In genomic region chr17:61396586-61397085, GRCh38 we compare ENCODE assay signal across 13 cellular contexts. TPM values are rescaled to one million over a fixed set of nuclear protein-coding genes. Genes with fewer than 3 reads are reported as not detected.
DNase-seq lines count a peak whose midpoint lies in the region; ATAC-seq and TF ChIP-seq lines count a peak whose summit lies in the region.
"Had no signal": no experiment of that assay in that cellular context is flagged by ENCODE, and none has a peak within 500 bp of the region (broad histone marks: within the 10 kb centered on the region; RNA-seq: fewer than 3 reads in every experiment).

No MANE protein-coding gene starts in this region.

- no peaks in the 10 kb centered on the region for H3K36me3 ChIP-seq in GM23338 (ENCODE audit: insufficient read depth)
- H3K36me3 ChIP-seq in colonic mucosa, result no peaks in the 10 kb centered on the region
- no peaks in the 10 kb centered on the region for H3K36me3 ChIP-seq in right lobe of liver
- H3K36me3 ChIP-seq in smooth muscle cell (ENCODE audit: low read depth), result no peaks in the 10 kb centered on the region
- no peaks in the 10 kb centered on the region for H3K36me3 ChIP-seq in CD8-positive, alpha-beta memory T cell (ENCODE audit: insufficient read depth, low read length)

- TF ChIP-seq CTCF in GM23338 (conservative IDR thresholded peaks at IDR 0.05; ENCODE audit: low read depth in 2 of 2) (no peak), colonic mucosa (IDR thresholded peaks at IDR 0.05) (no peak), right lobe of liver (IDR thresholded peaks at IDR 0.05) (no peak), smooth muscle cell (IDR thresholded peaks at IDR 0.05; ENCODE audit: borderline replicate concordance, insufficient read depth, poor library complexity, severe bottlenecking) (no peak)

- 2% methylated on average over 11 of the region's 46 CpGs for WGBS in right lobe of liver (ENCODE audit: insufficient coverage, low coverage, low lambda C conversion rate, missing lambda C conversion rate)
- WGBS in smooth muscle cell (ENCODE audit: low lambda C conversion rate), result 6% methylated on average over 42 of the region's 46 CpGs

- POLR2A ChIA-PET in CD8-positive, alpha-beta memory T cell (lab: Charles Lee), result no interaction called here

- H2AFZ ChIP-seq in GM23338 (no peak overlapping the region), smooth muscle cell (ENCODE audit: low read depth) (no peak overlapping the region)

- H3K9ac ChIP-seq in colonic mucosa (ENCODE audit: low read depth in 2 of 2, low read length in 2 of 2) (peak overlapping the region; percentile 26 to 60), smooth muscle cell (ENCODE audit: low read depth) (peak overlapping the region; percentile 19)

- peaks cover 19% of the 10 kb centered on the region for H3K4me1 Mint-ChIP-seq in GM23338
- peaks cover 26% of the 10 kb centered on the region for H3K4me1 Mint-ChIP-seq in stimulated activated effector memory CD8-positive, alpha-beta T cell treated with anti-CD3 and anti-CD28 coated beads, Interleukin-12 subunit alpha, Interleukin-12 subunit beta, amount 100 ng/mL, for 72 hours
- peaks cover 18 to 29% (median 19%) of the 10 kb centered on the region in 3 donors for H3K4me1 Mint-ChIP-seq in CD8-positive, alpha-beta memory T cell

- H3K27ac ChIP-seq in GM23338 (ENCODE audit: low read depth), result no peak overlapping the region
- peak overlapping the region; percentile 47 for H3K27ac ChIP-seq in colonic mucosa
- peak overlapping the region in 2 of 3 donors; percentile 22 to 33 for H3K27ac ChIP-seq in right lobe of liver
- peak overlapping the region; percentile 62 for H3K27ac ChIP-seq in smooth muscle cell (ENCODE audit: low read depth)
- H3K27ac ChIP-seq in CD8-positive, alpha-beta memory T cell (ENCODE audit: low read depth, low read length), result no peak overlapping the region

- peaks cover 97% of the 10 kb centered on the region for H3K27me3 ChIP-seq in GM23338 (ENCODE audit: insufficient read depth)
- peaks cover 58% of the 10 kb centered on the region for H3K27me3 ChIP-seq in colonic mucosa
- H3K27me3 ChIP-seq in right lobe of liver, result peaks cover 0 to 54% of the 10 kb centered on the region in 2 donors
- H3K27me3 ChIP-seq in smooth muscle cell (ENCODE audit: low read depth), result peaks cover 11% of the 10 kb centered on the region
- H3K27me3 ChIP-seq in CD8-positive, alpha-beta memory T cell (ENCODE audit: insufficient read depth, low read length, poor library complexity, severe bottlenecking), result peaks cover 18% of the 10 kb centered on the region

- DNase-seq in GM23338 (ENCODE audit: low spot score) (no peak), colonic mucosa (no peak), right lobe of liver (no peak), smooth muscle cell (lab: John Stamatoyannopoulos, UW; ENCODE audit: unreplicated experiment) (no peak)
- no peak for DNase-seq in stimulated activated effector memory CD8-positive, alpha-beta T cell treated with anti-CD3 and anti-CD28 coated beads, Interleukin-12 subunit alpha, Interleukin-12 subunit beta, amount 100 ng/mL, for 72 hours (ENCODE audit: low spot score in 2 of 2)
- no peak for DNase-seq in CD8-positive, alpha-beta memory T cell
- DNase-seq: activated B cell treated with CpG ODN at 0.5 μM for 24 hours; activated naive CD4-positive, alpha-beta T cell treated with Interleukin-2 at 50 U/mL for 16 hours; NCI-H187; stimulated activated CD4-positive, alpha-beta T cell treated with anti-CD3 and anti-CD28 coated beads, Interleukin-12 subunit alpha, Interleukin-12 subunit beta, amount 100 ng/mL, for 4 hours had no signal

- H3K27me3 Mint-ChIP-seq in GM23338 (ENCODE audit: insufficient read depth, low read depth, poor library complexity), result peaks cover 78% of the 10 kb centered on the region
- peaks cover 36 to 42% of the 10 kb centered on the region in 2 donors for H3K27me3 Mint-ChIP-seq in CD8-positive, alpha-beta memory T cell

- intact Hi-C loops in colonic mucosa (cut with DNase I) (no loop called here), right lobe of liver (cut with DNase I) (loop anchor here in 1 of 2 donors (10.0 kb wide), 1 partner anchor 402 kb away; no protein-coding TSS in a partner anchor)

- H4K20me1 ChIP-seq in GM23338 (replicated peaks; ENCODE audit: insufficient read depth) (peaks cover 17% of the 10 kb centered on the region), smooth muscle cell (ENCODE audit: low read depth) (peaks cover 20% of the 10 kb centered on the region)

- H3K9me3 ChIP-seq in colonic mucosa (no peaks in the 10 kb centered on the region), right lobe of liver (no peaks in the 10 kb centered on the region), smooth muscle cell (replicated peaks; ENCODE audit: low read depth) (no peaks in the 10 kb centered on the region)
- H3K9me3 ChIP-seq in CD8-positive, alpha-beta memory T cell (ENCODE audit: low read length), result no peaks in the 10 kb centered on the region

- no peaks in the 10 kb centered on the region; the same call in 2 of the 3 replicates for H3K36me3 Mint-ChIP-seq in GM23338 (ENCODE audit: low read depth)
- H3K36me3 Mint-ChIP-seq in stimulated activated effector memory CD8-positive, alpha-beta T cell treated with anti-CD3 and anti-CD28 coated beads, Interleukin-12 subunit alpha, Interleukin-12 subunit beta, amount 100 ng/mL, for 72 hours, result no peaks in the 10 kb centered on the region
- peaks cover 4 to 6% (median 6%) of the 10 kb centered on the region in 3 donors for H3K36me3 Mint-ChIP-seq in CD8-positive, alpha-beta memory T cell

- H3K4me3 Mint-ChIP-seq in GM23338, result no peak overlapping the region
- H3K4me3 Mint-ChIP-seq in stimulated activated effector memory CD8-positive, alpha-beta T cell treated with anti-CD3 and anti-CD28 coated beads, Interleukin-12 subunit alpha, Interleukin-12 subunit beta, amount 100 ng/mL, for 72 hours, result no peak overlapping the region
- no peak overlapping the region for H3K4me3 Mint-ChIP-seq in CD8-positive, alpha-beta memory T cell
- H3K4me3 Mint-ChIP-seq: activated B cell treated with CpG ODN at 0.5 μM for 24 hours had no signal

- H3K9me3 Mint-ChIP-seq in GM23338, result peaks cover 8% of the 10 kb centered on the region; the same call in 2 of the 3 replicates
- H3K9me3 Mint-ChIP-seq in stimulated activated effector memory CD8-positive, alpha-beta T cell treated with anti-CD3 and anti-CD28 coated beads, Interleukin-12 subunit alpha, Interleukin-12 subunit beta, amount 100 ng/mL, for 72 hours, result no peaks in the 10 kb centered on the region
- H3K9me3 Mint-ChIP-seq in CD8-positive, alpha-beta memory T cell, result peaks cover 0 to 2% (median 0%) of the 10 kb centered on the region in 5 donors
- H3K9me3 Mint-ChIP-seq: activated B cell treated with CpG ODN at 0.5 μM for 24 hours had no signal

- H3F3A ChIP-seq in GM23338 (replicated peaks; ENCODE audit: low read depth), result no peaks in the 10 kb centered on the region
- no peaks in the 10 kb centered on the region for H3F3A ChIP-seq in smooth muscle cell (ENCODE audit: low read depth)

- no peaks in the 10 kb centered on the region for H3K9me2 ChIP-seq in GM23338 (ENCODE audit: insufficient read depth)

- CTCF ChIA-PET in CD8-positive, alpha-beta memory T cell (lab: Charles Lee), result interaction anchor here (0.9 to 1.0 kb wide), 2 partner anchors 9 to 16 kb away, joined by 3 read pairs; no protein-coding TSS in a partner anchor

- no peak overlapping the region for H3K27ac Mint-ChIP-seq in GM23338
- no peak overlapping the region for H3K27ac Mint-ChIP-seq in stimulated activated effector memory CD8-positive, alpha-beta T cell treated with anti-CD3 and anti-CD28 coated beads, Interleukin-12 subunit alpha, Interleukin-12 subunit beta, amount 100 ng/mL, for 72 hours
- no peak overlapping the region for H3K27ac Mint-ChIP-seq in CD8-positive, alpha-beta memory T cell
- H3K27ac Mint-ChIP-seq: activated B cell treated with CpG ODN at 0.5 μM for 24 hours had no signal

- H3K4me1 ChIP-seq in GM23338 (ENCODE audit: insufficient read depth) (peaks cover 1% of the 10 kb centered on the region; the same call in 1 of the 2 replicates), colonic mucosa (peaks cover 8% of the 10 kb centered on the region), right lobe of liver (peaks cover 0 to 26% (median 2%) of the 10 kb centered on the region in 4 donors), smooth muscle cell (ENCODE audit: low read depth) (peaks cover 39% of the 10 kb centered on the region)
- peaks cover 18% of the 10 kb centered on the region for H3K4me1 ChIP-seq in CD8-positive, alpha-beta memory T cell (ENCODE audit: insufficient read depth, low read length)

- no peaks in the 10 kb centered on the region for H3K79me2 ChIP-seq in GM23338 (replicated peaks; ENCODE audit: insufficient read depth)
- H3K79me2 ChIP-seq in smooth muscle cell (ENCODE audit: low read depth), result peaks cover 47% of the 10 kb centered on the region

- no peak for TF ChIP-seq POLR2A in right lobe of liver (IDR thresholded peaks at IDR 0.05)

- ATAC-seq in GM23338, result peak; percentile 1
- ATAC-seq in right lobe of liver, result no peak
- ATAC-seq in stimulated activated effector memory CD8-positive, alpha-beta T cell treated with anti-CD3 and anti-CD28 coated beads, Interleukin-12 subunit alpha, Interleukin-12 subunit beta, amount 100 ng/mL, for 72 hours, result no peak
- no peak for ATAC-seq in HG02970 (IDR thresholded peaks at IDR 0.05; ENCODE audit: low FRiP score, unreplicated experiment)
- ATAC-seq in GM18502 (IDR thresholded peaks at IDR 0.05; ENCODE audit: poor library complexity, unreplicated experiment), result no peak

- peak overlapping the region; percentile 76; the same call in 1 of the 2 replicates for H3K4me2 ChIP-seq in GM23338
- H3K4me2 ChIP-seq in smooth muscle cell, result peak overlapping the region; percentile 97

- H3K4me3 ChIP-seq in GM23338 (peak overlapping the region; percentile 47), colonic mucosa (peak overlapping the region; percentile 14), right lobe of liver (peak overlapping the region in 2 of 3 donors; percentile 14 to 24), smooth muscle cell (peak overlapping the region; percentile 77)
- no peak overlapping the region for H3K4me3 ChIP-seq in CD8-positive, alpha-beta memory T cell (ENCODE audit: low read length)

TF ChIP-seq in GM23338, 12 proteins besides CTCF, POLR2A, EP300 and RAD21:
- TF ChIP-seq NANOG (IDR thresholded peaks at IDR 0.05; ENCODE audit: borderline replicate concordance), result no peak
- peak; percentile 83 for TF ChIP-seq EZH2 (IDR thresholded peaks at IDR 0.05; ENCODE audit: low read depth, unreplicated experiment)

RNA-seq across cellular contexts. Expression of gene TBX2, which starts 3.0 kb away (rescaled TPM):
- total RNA-seq in GM23338 (2014; rRNA removed; shearing (Covaris generic)), result not detected in 2 replicates
- polyA plus RNA-seq in GM23338 (2016; fragmentation: Nextera tagmentation; extraction: Ambion mirVana) (0.10 TPM in 1 of 2 replicates, not detected in the other), smooth muscle cell (96.5 and 146 TPM in 2 replicates)
- total RNA-seq in colonic mucosa (1 to 10 TPM; 5.0 to 5.3 TPM), right lobe of liver (1 to 10 TPM; 1.9 to 4.4 (median 2.7) TPM), smooth muscle cell (40.0 and 46.7 TPM in 2 replicates)
- total RNA-seq in CD8-positive, alpha-beta memory T cell, result under 1 TPM; 0.11 to 0.13 TPM
- not detected for polyA plus RNA-seq in CD8-positive, alpha-beta memory T cell
- total RNA-seq: activated B cell treated with CpG ODN at 0.5 μM for 24 hours had no signal
- polyA plus RNA-seq: keratinocyte had no signal

RNA-seq across cellular contexts. Expression of gene TBX4, which starts 55.6 kb away (rescaled TPM):
- not detected in 2 replicates for total RNA-seq in GM23338 (2014; rRNA removed; shearing (Covaris generic))
- polyA plus RNA-seq in GM23338 (2016; fragmentation: Nextera tagmentation; extraction: Ambion mirVana) (not detected in 2 replicates), smooth muscle cell (14.6 and 22.7 TPM in 2 replicates)
- total RNA-seq in colonic mucosa (not detected), right lobe of liver (not detected), smooth muscle cell (14.1 and 15.4 TPM in 2 replicates)
- total RNA-seq in CD8-positive, alpha-beta memory T cell, result not detected
- not detected for polyA plus RNA-seq in CD8-positive, alpha-beta memory T cell
- total RNA-seq: activated B cell treated with CpG ODN at 0.5 μM for 24 hours had no signal

Comparison
In these comparisons a context has a peak if more than half of its experiments do, and no peak if none do; other contexts are left out.
1. H3K27ac ChIP-seq: peak in colonic mucosa (single experiment), right lobe of liver (2 of 3) and smooth muscle cell (single experiment); none in GM23338 (single experiment) and CD8-positive, alpha-beta memory T cell (single experiment).
2. RNA of gene TBX4, which starts 55.6 kb away (total RNA-seq): 14.1 to 15.4 TPM in smooth muscle cell; not detected in colonic mucosa, not detected in GM23338, not detected in right lobe of liver and not detected in CD8-positive, alpha-beta memory T cell; every median in the first group is over 10 times any median in the second.